In the genomic region with DNA sequence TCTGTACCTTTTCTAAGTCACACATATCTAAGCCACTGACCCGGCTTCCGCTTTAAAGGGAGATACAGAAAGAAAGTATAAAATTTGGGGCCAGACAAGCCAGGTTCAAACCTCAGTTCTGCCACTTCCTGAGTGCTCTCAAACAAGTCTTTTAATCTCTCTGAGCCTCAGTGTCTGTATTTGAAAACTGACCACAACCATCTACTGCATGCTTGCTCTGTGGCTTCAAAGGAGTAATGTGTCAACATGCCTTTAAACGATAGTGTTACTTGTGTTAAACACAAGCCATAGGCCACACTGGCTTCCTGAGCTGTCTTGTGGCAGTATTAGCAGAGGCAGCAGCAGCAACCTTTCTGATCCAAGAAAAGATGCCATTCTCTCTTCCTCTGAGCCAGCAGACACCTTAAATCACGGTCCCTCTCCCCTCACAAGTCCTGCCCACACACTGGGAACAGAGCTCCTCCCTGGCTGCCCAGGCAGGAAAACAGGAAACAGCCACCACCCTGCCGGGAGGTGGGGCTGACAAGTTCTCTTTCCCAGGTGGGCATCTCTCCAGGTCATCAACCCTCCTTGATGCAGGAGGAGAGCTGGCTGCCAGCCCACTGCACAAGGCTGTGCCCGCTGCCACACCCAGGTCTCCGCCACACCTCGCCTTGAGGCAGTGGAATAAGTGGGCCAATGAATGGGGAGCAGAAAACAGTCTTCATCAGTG, we compare ENCODE assay signal across 9 cellular contexts. TPM values are rescaled to one million over a fixed set of nuclear protein-coding genes. Genes with fewer than 3 reads are reported as not detected.
DNase-seq lines count a peak whose midpoint lies in the region; ATAC-seq and TF ChIP-seq lines count a peak whose summit lies in the region.
"Had no signal": no experiment of that assay in that cellular context is flagged by ENCODE, and none has a peak within 500 bp of the region (broad histone marks: within the 10 kb centered on the region; RNA-seq: fewer than 3 reads in every experiment).

No MANE protein-coding gene starts in this region.

- CTCF ChIA-PET in MCF 10A (lab: Yijun Ruan, JAX) = no interaction called here

- peak overlapping the region; percentile 50 for H3K4me3 Mint-ChIP-seq in MCF 10A (ENCODE audit: unreplicated experiment)

- no peaks in the 10 kb centered on the region for H3K27me3 ChIP-seq in muscle layer of duodenum (ENCODE audit: low read depth, low read length)

- TSS peak; percentile 66 for BruUV-seq in MCF 10A (replicated peaks; lab: Mats Ljungman, UMichigan)

- ATAC-seq in GM21447 (IDR thresholded peaks at IDR 0.05; ENCODE audit: unreplicated experiment) (no peak), HG02798 (IDR thresholded peaks at IDR 0.05; ENCODE audit: poor library complexity, unreplicated experiment) (no peak)

- H3K4me3 ChIP-seq in muscle layer of duodenum (ENCODE audit: low read depth in 1 of 2, low read length in 2 of 2) = no peak overlapping the region

- peak overlapping the region; percentile 36 for H3K27ac ChIP-seq in muscle layer of duodenum (ENCODE audit: low read length)

- no peaks in the 10 kb centered on the region for H3K9me3 Mint-ChIP-seq in MCF 10A (ENCODE audit: unreplicated experiment)

- in situ Hi-C loops in GM13976 (cut with MboI; ENCODE audit: low sequenced_read_pairs, unreplicated experiment) = no loop called here

- H3K4me1 ChIP-seq in muscle layer of duodenum (ENCODE audit: control insufficient read depth in 1 of 2, insufficient read depth in 2 of 2, low read length in 2 of 2) = peaks cover 0 to 4% of the 10 kb centered on the region in 2 donors

- no peaks in the 10 kb centered on the region for H3K9me3 ChIP-seq in muscle layer of duodenum (ENCODE audit: control insufficient read depth in 1 of 2, low read length in 2 of 2)

- POLR2A ChIA-PET in MCF 10A (lab: Yijun Ruan, JAX) = interaction anchor here (0.5 to 3.3 kb wide), 5 partner anchors 10 to 184 kb away, joined by 3 to 20 read pairs (median 3); partner anchors contain the start of gene HIP1

- no peaks in the 10 kb centered on the region for H3K27me3 Mint-ChIP-seq in MCF 10A (ENCODE audit: insufficient read depth, unreplicated experiment)

- TF ChIP-seq CTCF in GM13976 (IDR thresholded peaks at IDR 0.05; ENCODE audit: borderline replicate concordance, control extremely low read depth, extremely low read depth, insufficient read depth, missing control alignments) (no peak), MCF 10A (IDR thresholded peaks at IDR 0.05; ENCODE audit: unreplicated experiment) (no peak)

- intact Hi-C loops in MCF 10A (cut with micrococcal nuclease) = no loop called here

- peaks cover 0 to under 1% of the 10 kb centered on the region in 2 donors for H3K36me3 ChIP-seq in muscle layer of duodenum (ENCODE audit: control insufficient read depth in 1 of 2, insufficient read depth in 2 of 2, low read length in 2 of 2)

- peak overlapping the region; percentile 87 for H3K27ac Mint-ChIP-seq in MCF 10A (ENCODE audit: low read depth, unreplicated experiment)

- peaks cover 30% of the 10 kb centered on the region for H3K4me1 Mint-ChIP-seq in MCF 10A (ENCODE audit: insufficient read depth, unreplicated experiment)

- DNase-seq in GM13976 (ENCODE audit: low spot score) (peak; percentile 33), NCI-H345 (lab: John Stamatoyannopoulos, UW) (peak; percentile 77), MCF 10A (ENCODE audit: unreplicated experiment) (peak; percentile 94), NCI-H446 (lab: John Stamatoyannopoulos, UW) (no peak), AG08396 (ENCODE audit: low spot score) (no peak)

- peaks cover 7% of the 10 kb centered on the region for H3K36me3 Mint-ChIP-seq in MCF 10A (ENCODE audit: insufficient read depth, unreplicated experiment)

RNA-seq across cellular contexts. Expression of gene HIP1, which starts 10.7 kb away (rescaled TPM):
- total RNA-seq in MCF 10A (2022) = 11.1 and 12.0 TPM in 2 replicates

RNA-seq across cellular contexts. Expression of gene CCL26, which starts 44.0 kb away (rescaled TPM):
- not detected in 2 replicates for total RNA-seq in MCF 10A (2022)
- total RNA-seq: LHCN-M2 had no signal

Comparison
In these comparisons a context has a peak if more than half of its experiments do, and no peak if none do; other contexts are left out.
1. DNase-seq: peak in GM13976 (single experiment), NCI-H345 (single experiment) and MCF 10A (single experiment); none in NCI-H446 (0 of 2) and AG08396 (single experiment).